ENCODE assay signal across 18 cellular contexts in the genomic region with DNA sequence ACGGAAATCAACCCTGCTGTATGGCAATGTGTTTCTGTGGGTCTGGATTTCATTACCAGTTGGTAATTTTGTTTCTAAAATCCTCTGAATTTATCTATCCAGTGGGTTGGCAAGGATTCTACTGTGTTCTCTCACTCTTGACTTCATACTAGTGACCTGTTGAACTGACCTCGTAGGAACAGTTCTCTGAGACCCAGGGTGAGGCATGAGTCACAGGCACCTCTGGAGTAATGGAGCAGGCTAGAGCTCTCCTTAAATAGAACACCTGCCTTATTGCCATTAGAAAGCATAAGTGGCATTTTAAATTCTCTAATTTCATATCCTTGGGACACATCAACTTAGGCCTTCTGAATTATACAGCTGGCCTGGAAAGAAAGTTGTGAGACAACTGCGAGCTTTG.
"Had no signal": no experiment of that assay in that cellular context is flagged by ENCODE, and none has a peak within 500 bp of the region (broad histone marks: within the 10 kb centered on the region; RNA-seq: fewer than 3 reads in every experiment).

No MANE protein-coding gene starts in this region.

- H3K36me3 ChIP-seq: lower lobe of right lung, neural progenitor cell, spleen, thoracic aorta had no signal

- H3K9me3 ChIP-seq: lower lobe of right lung, spleen, thoracic aorta had no signal

- H3K79me2 ChIP-seq: hepatocyte had no signal

- H2AFZ ChIP-seq: hepatocyte, neural progenitor cell had no signal

- H3K4me2 ChIP-seq: hepatocyte, neural progenitor cell had no signal

- H3K27ac ChIP-seq: hepatocyte, lower lobe of right lung, neural progenitor cell, spleen, thoracic aorta had no signal

- H3K4me1 ChIP-seq: lower lobe of right lung, spleen had no signal

- DNase-seq: activated CD8-positive, alpha-beta memory T cell treated with anti-CD3 and anti-CD28 coated beads, Interleukin-2, amount 50 U/mL, for 4 hours; activated T-cell treated with anti-CD3 and anti-CD28 coated beads, Interleukin-2, amount 50 U/mL, for 24 hours; aorta; caudate nucleus; effector CD4-positive, alpha-beta T cell; erythroblast; glutamatergic neuron; immature natural killer cell; lower lobe of right lung; naive thymus-derived CD4-positive, alpha-beta T cell; retina; spleen; stimulated activated CD4-positive, alpha-beta T cell treated with anti-CD3 and anti-CD28 coated beads, Interleukin-4, amount 100 ng/mL, for 1 hour; stimulated activated naive CD4-positive, alpha-beta T cell; T1000 had no signal

- H3K9ac ChIP-seq: neural progenitor cell had no signal

- H3K4me3 ChIP-seq: hepatocyte, lower lobe of right lung, neural progenitor cell, spleen, thoracic aorta had no signal

- H3K27me3 ChIP-seq: hepatocyte, neural progenitor cell, spleen had no signal
